8 cellular contexts compared by ENCODE assay signal in genomic region chr11:108496643-108497256, GRCh38. TPM values are rescaled to one million over a fixed set of nuclear protein-coding genes. Genes with fewer than 3 reads are reported as not detected.
A peak's percentile ranks its signal among the peaks of the same experiment; 100 is the strongest.
DNase-seq lines count a peak whose midpoint lies in the region; ATAC-seq, FAIRE-seq and TF ChIP-seq lines count a peak whose summit lies in the region.

No MANE protein-coding gene starts in this region.

- 94% methylated on average over 5 of the region's 7 CpGs; no CpG with 5 or more reads in 1 of the 2 experiments for WGBS in IMR-90 (ENCODE audit: extremely low coverage in 2 of 2, insufficient read length in 1 of 2), 2 experiments

- peaks cover 8% of the 10 kb centered on the region; the same call in 1 of the 2 replicates for H3K9me1 ChIP-seq in IMR-90 (ENCODE audit: insufficient read depth, low read length)

- no peaks in the 10 kb centered on the region for H3K36me3 ChIP-seq in CD4-positive, CD25-positive, alpha-beta regulatory T cell (ENCODE audit: control insufficient read depth, insufficient read depth, low read length)
- no peaks in the 10 kb centered on the region; the same call in 1 of the 2 replicates for H3K36me3 ChIP-seq in IMR-90 (ENCODE audit: control insufficient read depth, insufficient read depth, low read length)

- H3K4me2 ChIP-seq in IMR-90 (ENCODE audit: low read depth, low read length), result peak overlapping the region; percentile 85

- DNase-seq in CD4-positive, CD25-positive, alpha-beta regulatory T cell, result peak in 1 of 3 donors; percentile 12
- DNase-seq in IMR-90, result peak; percentile 31
- no peak for DNase-seq in dorsolateral prefrontal cortex
- DNase-seq in stimulated activated naive CD4-positive, alpha-beta T cell treated with Interleukin-2 at 50 U/mL for 16 hours (lab: John Stamatoyannopoulos, UW), result no peak
- DNase-seq in H54 (ENCODE audit: insufficient read length, low spot score), result no peak
- no peak for DNase-seq in NCI-H1436 treated with DMSO at 0.1 percent for 48 hours (lab: John Stamatoyannopoulos, UW)

- H3K18ac ChIP-seq in IMR-90 (ENCODE audit: low read depth, low read length), result peak overlapping the region; percentile 67; the same call in 1 of the 2 replicates

- no peaks in the 10 kb centered on the region for H3K9me3 ChIP-seq in CD4-positive, CD25-positive, alpha-beta regulatory T cell (ENCODE audit: control insufficient read depth in 2 of 2, low read length in 2 of 2)
- H3K9me3 ChIP-seq in IMR-90 (ENCODE audit: control insufficient read depth, insufficient read depth, low read length), result no peaks in the 10 kb centered on the region

- H2AK5ac ChIP-seq in IMR-90 (ENCODE audit: low read depth, low read length), result peak overlapping the region; percentile 5; the same call in 1 of the 2 replicates

- H3K27me3 Mint-ChIP-seq in CD4-positive, CD25-positive, alpha-beta regulatory T cell, result no peaks in the 10 kb centered on the region
- no peaks in the 10 kb centered on the region for H3K27me3 Mint-ChIP-seq in nephron (ENCODE audit: low read depth)

- peak overlapping the region; percentile 60 for H3K14ac ChIP-seq in IMR-90 (replicated peaks; ENCODE audit: low read depth, low read length)

- TF ChIP-seq CTCF in IMR-90 (conservative IDR thresholded peaks at IDR 0.05; ENCODE audit: low read depth, low read length) (no peak), dorsolateral prefrontal cortex (IDR thresholded peaks at IDR 0.05 in 54 of 56, conservative IDR thresholded peaks at IDR 0.05 in 2 of 56; ENCODE audit: low read depth in 1 of 56, partially characterized antibody in 56 of 56) (no peak), nephron (IDR thresholded peaks at IDR 0.05; ENCODE audit: unreplicated experiment in 3 of 3) (no peak)

- H3K27ac Mint-ChIP-seq in CD4-positive, CD25-positive, alpha-beta regulatory T cell, result peak overlapping the region; percentile 99 to 100 (median 99)
- H3K27ac Mint-ChIP-seq in nephron, result peak overlapping the region; percentile 98 to 99 (median 99)

- dilution Hi-C loops in IMR-90 (cut with HindIII; ENCODE audit: low sequenced_read_pairs, unreplicated experiment), result no loop called here

- no peak for ATAC-seq in CD4-positive, CD25-positive, alpha-beta regulatory T cell (ENCODE audit: low read depth in 2 of 2)
- ATAC-seq in IMR-90 (ENCODE audit: low read depth), result no peak
- no peak for ATAC-seq in HG02610 (IDR thresholded peaks at IDR 0.05; ENCODE audit: unreplicated experiment)

- peaks cover 15 to 46% (median 31%) of the 10 kb centered on the region in 4 donors for H3K4me1 Mint-ChIP-seq in CD4-positive, CD25-positive, alpha-beta regulatory T cell
- H3K4me1 Mint-ChIP-seq in nephron, result peaks cover 28% of the 10 kb centered on the region

- intact Hi-C loops in IMR-90 (cut with micrococcal nuclease) (loop anchor here (2.0 kb wide), 2 partner anchors 152 to 274 kb away; partner anchors contain the start of genes ATM and NPAT), dorsolateral prefrontal cortex (cut with DNase I) (loop anchor here in 1 of 2 donors (10.0 kb wide), 1 partner anchor 168 kb away; the partner anchor contains the start of gene DDX10)

- H3K4me3 Mint-ChIP-seq in CD4-positive, CD25-positive, alpha-beta regulatory T cell, result peak overlapping the region; percentile 95 to 100 (median 100)
- H3K4me3 Mint-ChIP-seq in nephron, result peak overlapping the region; percentile 85 to 97 (median 91)

- peak overlapping the region; percentile 85 for H3K27ac ChIP-seq in CD4-positive, CD25-positive, alpha-beta regulatory T cell (ENCODE audit: insufficient read depth, low read length, poor library complexity, severe bottlenecking)
- H3K27ac ChIP-seq in IMR-90 (ENCODE audit: insufficient read depth, low read length), result peak overlapping the region; percentile 89
- H3K27ac ChIP-seq in dorsolateral prefrontal cortex, result peak overlapping the region in 52 of 59 donors; percentile 24 to 96 (median 87)

- peak overlapping the region; percentile 87 for H4K91ac ChIP-seq in IMR-90 (ENCODE audit: insufficient read depth, low read depth, low read length)

- peak overlapping the region; percentile 62; the same call in 2 of the 3 replicates for H2BK15ac ChIP-seq in IMR-90 (ENCODE audit: low read depth, low read length)

- peak overlapping the region; percentile 38 for H2AK9ac ChIP-seq in IMR-90 (replicated peaks; ENCODE audit: low read depth, low read length, poor library complexity)

- H2BK120ac ChIP-seq in IMR-90 (ENCODE audit: low read depth, low read length), result peak overlapping the region; percentile 83

- no peaks in the 10 kb centered on the region for H3K36me3 Mint-ChIP-seq in CD4-positive, CD25-positive, alpha-beta regulatory T cell
- H3K36me3 Mint-ChIP-seq in nephron (ENCODE audit: low read depth), result peaks cover 3% of the 10 kb centered on the region

- H2BK5ac ChIP-seq in IMR-90 (ENCODE audit: low read depth, low read length, poor library complexity, severe bottlenecking), result peak overlapping the region; percentile 92

- CTCF ChIA-PET in IMR-90 (lab: Yijun Ruan, JAX), result interaction anchor here (0.6 to 1.2 kb wide), 4 partner anchors 16 to 1934 kb away, joined by 3 to 5 read pairs (median 4); no protein-coding TSS in a partner anchor

- H3K27me3 ChIP-seq in CD4-positive, CD25-positive, alpha-beta regulatory T cell (ENCODE audit: control insufficient read depth, insufficient read depth, low read length), result no peaks in the 10 kb centered on the region
- no peaks in the 10 kb centered on the region for H3K27me3 ChIP-seq in IMR-90 (ENCODE audit: control insufficient read depth, insufficient read depth, low read length)
- H3K27me3 ChIP-seq in dorsolateral prefrontal cortex, result no peaks in the 10 kb centered on the region

- TF ChIP-seq POLR2A in IMR-90 (IDR thresholded peaks at IDR 0.05; ENCODE audit: low read depth, low read length), result no peak
- no peak for TF ChIP-seq POLR2A in H54 (IDR thresholded peaks at IDR 0.05; ENCODE audit: low read depth, low read length)

- no peaks in the 10 kb centered on the region for H3K9me3 Mint-ChIP-seq in CD4-positive, CD25-positive, alpha-beta regulatory T cell
- H3K9me3 Mint-ChIP-seq in nephron, result no peaks in the 10 kb centered on the region

- no peak for FAIRE-seq in H54 (lab: Jason Lieb, UNC)

- BruUV-seq in IMR-90 (replicated peaks; lab: Mats Ljungman, UMichigan), result no TSS peak

- no peak for TF ChIP-seq RAD21 in IMR-90 (IDR thresholded peaks at IDR 0.05; ENCODE audit: low read length)

- in situ Hi-C loops in IMR-90 (cut with MboI; ENCODE audit: low sequenced_read_pairs), result no loop called here

- peak overlapping the region; percentile 65 for H4K5ac ChIP-seq in IMR-90 (ENCODE audit: low read depth, low read length)

- H3K9ac ChIP-seq in IMR-90 (ENCODE audit: low read depth, low read length), result peak overlapping the region; percentile 91

- no peaks in the 10 kb centered on the region for H4K20me1 ChIP-seq in IMR-90 (ENCODE audit: insufficient read depth, low read length)

- peaks cover 7% of the 10 kb centered on the region for H3K4me1 ChIP-seq in CD4-positive, CD25-positive, alpha-beta regulatory T cell (ENCODE audit: control insufficient read depth, insufficient read depth, low read length, poor library complexity, severe bottlenecking)
- peaks cover 3% of the 10 kb centered on the region for H3K4me1 ChIP-seq in IMR-90 (ENCODE audit: control insufficient read depth, insufficient read depth, low read length)

- POLR2A ChIA-PET in IMR-90 (lab: Charles Lee; ENCODE audit: unreplicated experiment), result no interaction called here

- H2AFZ ChIP-seq in IMR-90 (replicated peaks; ENCODE audit: low read length, poor library complexity), result peak overlapping the region; percentile 15

- peaks cover 20 to 42% of the 10 kb centered on the region in 2 experiments for H3K79me1 ChIP-seq in IMR-90 (ENCODE audit: low read depth in 1 of 2, low read length in 2 of 2)

- peak overlapping the region; percentile 89 for H3K4ac ChIP-seq in IMR-90 (ENCODE audit: low read depth, low read length)

- H3K4me3 ChIP-seq in CD4-positive, CD25-positive, alpha-beta regulatory T cell (ENCODE audit: low read depth, low read length), result peak overlapping the region; percentile 81
- H3K4me3 ChIP-seq in IMR-90 (ENCODE audit: insufficient read depth, low read depth, low read length), result peak overlapping the region; percentile 54
- peak overlapping the region in 51 of 59 donors; percentile 2 to 83 (median 73) for H3K4me3 ChIP-seq in dorsolateral prefrontal cortex

- H4K8ac ChIP-seq in IMR-90 (ENCODE audit: low read depth in 2 of 2, low read length in 2 of 2), result peak overlapping the region; percentile 34 to 90; a peak in 2 of 4 replicates

- H2BK20ac ChIP-seq in IMR-90 (ENCODE audit: low read depth, low read length), result peak overlapping the region; percentile 9; the same call in 1 of the 2 replicates

- H3K56ac ChIP-seq in IMR-90 (ENCODE audit: extremely low read depth, insufficient read depth, low read length), result peak overlapping the region; percentile 92; the same call in 1 of the 2 replicates

- H3K23ac ChIP-seq in IMR-90 (ENCODE audit: low read depth, low read length), result peak overlapping the region; percentile 61

TF ChIP-seq in IMR-90, 13 proteins besides CTCF, POLR2A, EP300 and RAD21 (continues in another document):
- TF ChIP-seq CHD1 (IDR thresholded peaks at IDR 0.05; ENCODE audit: low read depth, low read length) (no peak), USF2 (IDR thresholded peaks at IDR 0.05; ENCODE audit: low read depth, low read length) (no peak), NFE2L2 (IDR thresholded peaks at IDR 0.05; ENCODE audit: low read depth, low read length) (no peak)

RNA-seq across cellular contexts. Expression of gene POGLUT3, which starts 1.4 kb away (rescaled TPM):
- 6.3 TPM for total RNA-seq in CD4-positive, CD25-positive, alpha-beta regulatory T cell
- polyA plus RNA-seq in CD4-positive, CD25-positive, alpha-beta regulatory T cell, result 10 to 100 TPM in 1 of 4 donors, 1 to 10 TPM in 3; 5.9 to 15.2 (median 6.2) TPM
- total RNA-seq in IMR-90 (2012; rRNA removed) (31.7 and 36.7 TPM in 2 replicates), dorsolateral prefrontal cortex (10 to 100 TPM in 11 of 120 experiments, 1 to 10 TPM in 109; 3.1 to 18.7 (median 6.9) TPM)
- 30.4 and 34.8 TPM in 2 replicates for polyA plus RNA-seq in IMR-90 (2012; rRNA removed)
- polyA plus RNA-seq in IMR-90 (2012; cell fraction: cytosol; rRNA removed), result 6.8 and 10.4 TPM in 2 replicates
- 1.2 and 7.0 TPM in 2 replicates for polyA plus RNA-seq in IMR-90 (2012; cell fraction: nucleus; rRNA removed; ENCODE audit: low replicate concordance)

RNA-seq across cellular contexts. Expression of gene C11orf65, which starts 29.4 kb away (rescaled TPM):
- 0.37 TPM for total RNA-seq in CD4-positive, CD25-positive, alpha-beta regulatory T cell
- 1 to 10 TPM in 1 of 4 donors, under 1 TPM in 3; 0.55 to 1.4 (median 0.62) TPM for polyA plus RNA-seq in CD4-positive, CD25-positive, alpha-beta regulatory T cell
- total RNA-seq in IMR-90 (2012; rRNA removed) (0.18 and 0.56 TPM in 2 replicates), dorsolateral prefrontal cortex (1 to 10 TPM in 77 of 120 experiments, under 1 TPM in 36, not detected in 7; 0.21 to 4.2 (median 1.4) TPM)
- 0.12 TPM in 1 of 2 replicates, not detected in the other for polyA plus RNA-seq in IMR-90 (2012; rRNA removed)
- 0.02 TPM in 1 of 2 replicates, not detected in the other for polyA plus RNA-seq in IMR-90 (2012; cell fraction: cytosol; rRNA removed)
- polyA plus RNA-seq in IMR-90 (2012; cell fraction: nucleus; rRNA removed; ENCODE audit: low replicate concordance), result 0.16 TPM in 1 of 2 replicates, not detected in the other
